ENCODE assay signal across 6 cellular contexts in genomic region chr6:31483392-31483791, GRCh38. TPM values are rescaled to one million over a fixed set of nuclear protein-coding genes. Genes with fewer than 3 reads are reported as not detected.
"Had no signal": no experiment of that assay in that cellular context is flagged by ENCODE, and none has a peak within 500 bp of the region (broad histone marks: within the 10 kb centered on the region; RNA-seq: fewer than 3 reads in every experiment).

No MANE protein-coding gene starts in this region.

- H2AFZ ChIP-seq: GM23338 had no signal

- H3K27ac Mint-ChIP-seq: GM23338, H9 had no signal

- H3K4me3 Mint-ChIP-seq: GM23338, H9 had no signal

- H3K4me2 ChIP-seq: GM23338 had no signal

- ATAC-seq: GM23338 had no signal

- DNase-seq: H9, HCEC 1CT, KBM-7 had no signal

- H3K4me3 ChIP-seq: GM23338 had no signal

RNA-seq across cellular contexts. Expression of gene MCCD1, which starts 45.4 kb away (rescaled TPM):
- total RNA-seq: GM23338, H1, H9, HT-29 had no signal
- polyA plus RNA-seq: GM23338, H1 had no signal
